1 cellular context compared by ENCODE assay signal in the genomic region with DNA sequence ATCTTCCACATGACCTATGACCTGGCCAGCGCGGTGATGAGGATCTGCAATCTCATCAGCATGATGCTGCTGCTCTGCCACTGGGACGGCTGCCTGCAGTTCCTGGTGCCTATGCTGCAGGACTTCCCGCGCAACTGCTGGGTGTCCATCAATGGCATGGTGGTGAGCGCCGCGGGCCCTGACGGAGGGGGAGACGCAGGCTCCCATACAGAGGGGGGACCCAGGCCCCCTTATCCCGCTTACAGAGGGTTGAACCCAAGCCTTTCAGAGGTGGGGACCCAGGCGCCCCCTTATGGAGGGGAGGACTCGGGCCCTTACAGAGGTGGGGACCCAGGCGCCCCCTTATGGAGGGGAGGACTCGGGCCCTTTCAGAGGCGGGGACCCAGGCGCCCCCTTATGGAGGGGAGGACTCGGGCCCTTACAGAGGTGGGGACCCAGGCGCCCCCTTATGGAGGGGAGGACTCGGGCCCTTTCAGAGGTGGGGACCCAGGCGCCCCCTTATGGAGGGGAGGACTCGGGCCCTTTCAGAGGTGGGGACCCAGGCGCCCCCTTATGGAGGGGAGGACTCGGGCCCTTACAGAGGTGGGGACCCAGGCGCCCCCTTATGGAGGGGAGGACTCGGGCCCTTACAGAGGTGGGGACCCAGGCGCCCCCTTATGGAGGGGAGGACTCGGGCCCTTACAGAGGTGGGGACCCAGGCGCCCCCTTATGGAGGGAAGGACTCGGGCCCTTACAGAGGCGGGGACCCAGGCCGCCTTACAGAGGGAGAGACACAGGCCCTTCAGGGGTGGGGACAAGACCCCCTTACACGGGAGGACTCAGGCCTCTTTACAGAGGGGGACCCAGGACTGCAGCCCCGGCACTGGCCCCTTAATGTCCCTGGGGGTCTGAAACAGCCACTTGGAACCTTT.
TF ChIP-seq lines count a peak whose summit lies in the region.
"Not testable (repeated sequence)": the region's sequence is repeated elsewhere in the genome, so short reads cannot be mapped to it uniquely, and the experiment has no call there.

No MANE protein-coding gene starts in this region.

TF ChIP-seq in K562, 482 proteins besides CTCF, POLR2A, EP300 and RAD21 (continued from another document and continues in another):
- TF ChIP-seq, protein P1, sequence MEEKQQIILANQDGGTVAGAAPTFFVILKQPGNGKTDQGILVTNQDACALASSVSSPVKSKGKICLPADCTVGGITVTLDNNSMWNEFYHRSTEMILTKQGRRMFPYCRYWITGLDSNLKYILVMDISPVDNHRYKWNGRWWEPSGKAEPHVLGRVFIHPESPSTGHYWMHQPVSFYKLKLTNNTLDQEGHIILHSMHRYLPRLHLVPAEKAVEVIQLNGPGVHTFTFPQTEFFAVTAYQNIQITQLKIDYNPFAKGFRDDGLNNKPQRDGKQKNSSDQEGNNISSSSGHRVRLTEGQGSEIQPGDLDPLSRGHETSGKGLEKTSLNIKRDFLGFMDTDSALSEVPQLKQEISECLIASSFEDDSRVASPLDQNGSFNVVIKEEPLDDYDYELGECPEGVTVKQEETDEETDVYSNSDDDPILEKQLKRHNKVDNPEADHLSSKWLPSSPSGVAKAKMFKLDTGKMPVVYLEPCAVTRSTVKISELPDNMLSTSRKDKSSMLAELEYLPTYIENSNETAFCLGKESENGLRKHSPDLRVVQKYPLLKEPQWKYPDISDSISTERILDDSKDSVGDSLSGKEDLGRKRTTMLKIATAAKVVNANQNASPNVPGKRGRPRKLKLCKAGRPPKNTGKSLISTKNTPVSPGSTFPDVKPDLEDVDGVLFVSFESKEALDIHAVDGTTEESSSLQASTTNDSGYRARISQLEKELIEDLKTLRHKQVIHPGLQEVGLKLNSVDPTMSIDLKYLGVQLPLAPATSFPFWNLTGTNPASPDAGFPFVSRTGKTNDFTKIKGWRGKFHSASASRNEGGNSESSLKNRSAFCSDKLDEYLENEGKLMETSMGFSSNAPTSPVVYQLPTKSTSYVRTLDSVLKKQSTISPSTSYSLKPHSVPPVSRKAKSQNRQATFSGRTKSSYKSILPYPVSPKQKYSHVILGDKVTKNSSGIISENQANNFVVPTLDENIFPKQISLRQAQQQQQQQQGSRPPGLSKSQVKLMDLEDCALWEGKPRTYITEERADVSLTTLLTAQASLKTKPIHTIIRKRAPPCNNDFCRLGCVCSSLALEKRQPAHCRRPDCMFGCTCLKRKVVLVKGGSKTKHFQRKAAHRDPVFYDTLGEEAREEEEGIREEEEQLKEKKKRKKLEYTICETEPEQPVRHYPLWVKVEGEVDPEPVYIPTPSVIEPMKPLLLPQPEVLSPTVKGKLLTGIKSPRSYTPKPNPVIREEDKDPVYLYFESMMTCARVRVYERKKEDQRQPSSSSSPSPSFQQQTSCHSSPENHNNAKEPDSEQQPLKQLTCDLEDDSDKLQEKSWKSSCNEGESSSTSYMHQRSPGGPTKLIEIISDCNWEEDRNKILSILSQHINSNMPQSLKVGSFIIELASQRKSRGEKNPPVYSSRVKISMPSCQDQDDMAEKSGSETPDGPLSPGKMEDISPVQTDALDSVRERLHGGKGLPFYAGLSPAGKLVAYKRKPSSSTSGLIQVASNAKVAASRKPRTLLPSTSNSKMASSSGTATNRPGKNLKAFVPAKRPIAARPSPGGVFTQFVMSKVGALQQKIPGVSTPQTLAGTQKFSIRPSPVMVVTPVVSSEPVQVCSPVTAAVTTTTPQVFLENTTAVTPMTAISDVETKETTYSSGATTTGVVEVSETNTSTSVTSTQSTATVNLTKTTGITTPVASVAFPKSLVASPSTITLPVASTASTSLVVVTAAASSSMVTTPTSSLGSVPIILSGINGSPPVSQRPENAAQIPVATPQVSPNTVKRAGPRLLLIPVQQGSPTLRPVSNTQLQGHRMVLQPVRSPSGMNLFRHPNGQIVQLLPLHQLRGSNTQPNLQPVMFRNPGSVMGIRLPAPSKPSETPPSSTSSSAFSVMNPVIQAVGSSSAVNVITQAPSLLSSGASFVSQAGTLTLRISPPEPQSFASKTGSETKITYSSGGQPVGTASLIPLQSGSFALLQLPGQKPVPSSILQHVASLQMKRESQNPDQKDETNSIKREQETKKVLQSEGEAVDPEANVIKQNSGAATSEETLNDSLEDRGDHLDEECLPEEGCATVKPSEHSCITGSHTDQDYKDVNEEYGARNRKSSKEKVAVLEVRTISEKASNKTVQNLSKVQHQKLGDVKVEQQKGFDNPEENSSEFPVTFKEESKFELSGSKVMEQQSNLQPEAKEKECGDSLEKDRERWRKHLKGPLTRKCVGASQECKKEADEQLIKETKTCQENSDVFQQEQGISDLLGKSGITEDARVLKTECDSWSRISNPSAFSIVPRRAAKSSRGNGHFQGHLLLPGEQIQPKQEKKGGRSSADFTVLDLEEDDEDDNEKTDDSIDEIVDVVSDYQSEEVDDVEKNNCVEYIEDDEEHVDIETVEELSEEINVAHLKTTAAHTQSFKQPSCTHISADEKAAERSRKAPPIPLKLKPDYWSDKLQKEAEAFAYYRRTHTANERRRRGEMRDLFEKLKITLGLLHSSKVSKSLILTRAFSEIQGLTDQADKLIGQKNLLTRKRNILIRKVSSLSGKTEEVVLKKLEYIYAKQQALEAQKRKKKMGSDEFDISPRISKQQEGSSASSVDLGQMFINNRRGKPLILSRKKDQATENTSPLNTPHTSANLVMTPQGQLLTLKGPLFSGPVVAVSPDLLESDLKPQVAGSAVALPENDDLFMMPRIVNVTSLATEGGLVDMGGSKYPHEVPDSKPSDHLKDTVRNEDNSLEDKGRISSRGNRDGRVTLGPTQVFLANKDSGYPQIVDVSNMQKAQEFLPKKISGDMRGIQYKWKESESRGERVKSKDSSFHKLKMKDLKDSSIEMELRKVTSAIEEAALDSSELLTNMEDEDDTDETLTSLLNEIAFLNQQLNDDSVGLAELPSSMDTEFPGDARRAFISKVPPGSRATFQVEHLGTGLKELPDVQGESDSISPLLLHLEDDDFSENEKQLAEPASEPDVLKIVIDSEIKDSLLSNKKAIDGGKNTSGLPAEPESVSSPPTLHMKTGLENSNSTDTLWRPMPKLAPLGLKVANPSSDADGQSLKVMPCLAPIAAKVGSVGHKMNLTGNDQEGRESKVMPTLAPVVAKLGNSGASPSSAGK (IDR thresholded peaks at IDR 0.05), result peak; percentile 37; the same call in 1 of the 2 replicates
- TF ChIP-seq NR2C2 (CRISPR knock-in tag; IDR thresholded peaks at IDR 0.05) (peak; percentile 78; the same call in 1 of the 2 replicates), NR2C2 (tag; IDR thresholded peaks at IDR 0.05) (peak; percentile 95), ZNF644 (tag; IDR thresholded peaks at IDR 0.05; ENCODE audit: low read depth) (peak; percentile 79; the same call in 1 of the 2 replicates), RB1 (IDR thresholded peaks at IDR 0.05; ENCODE audit: low read depth) (peak; percentile 81), PHF20 (IDR thresholded peaks at IDR 0.05; ENCODE audit: partially characterized antibody) (peak; percentile 16), ZNF584 (CRISPR knock-in tag; IDR thresholded peaks at IDR 0.05; ENCODE audit: low read depth) (peak; percentile 62; the same call in 1 of the 2 replicates), CTBP1 (IDR thresholded peaks at IDR 0.05; ENCODE audit: borderline replicate concordance) (peak; percentile 36; the same call in 1 of the 2 replicates), SIN3B (IDR thresholded peaks at IDR 0.05; ENCODE audit: low read depth) (peak; percentile 86), ERF (CRISPR knock-in tag; IDR thresholded peaks at IDR 0.05) (0 out of 2 replicates have a peak, but pooled peaks have one; percentile 29), ZNF197 (CRISPR knock-in tag; IDR thresholded peaks at IDR 0.05; ENCODE audit: low read depth) (peak; percentile 81), ZBTB17 (CRISPR knock-in tag; IDR thresholded peaks at IDR 0.05) (0 out of 2 replicates have a peak, but pooled peaks have one; percentile 25), EP400 (IDR thresholded peaks at IDR 0.05) (peak; percentile 72), ZNF589 (CRISPR knock-in tag; IDR thresholded peaks at IDR 0.05; ENCODE audit: low read depth) (peak; percentile 73; the same call in 1 of the 2 replicates), ZBTB7A (IDR thresholded peaks at IDR 0.05; ENCODE audit: borderline replicate concordance, control insufficient read depth, low read depth, low read length) (peak; percentile 90), MYC (IDR thresholded peaks at IDR 0.05; ENCODE audit: low read depth, low read length) (peak; percentile 83), ELF1 (tag; IDR thresholded peaks at IDR 0.05) (peak; percentile 88), POLR2B (IDR thresholded peaks at IDR 0.05; ENCODE audit: low read depth, partially characterized antibody) (peak; percentile 29), MYNN (IDR thresholded peaks at IDR 0.05) (peak; percentile 76; the same call in 1 of the 2 replicates), PTBP1 (IDR thresholded peaks at IDR 0.05; ENCODE audit: low read depth, low read length) (peak; percentile 81; the same call in 1 of the 2 replicates), SP1 (CRISPR knock-in tag; IDR thresholded peaks at IDR 0.05) (peak; percentile 84), FOSL1 (tag; conservative IDR thresholded peaks at IDR 0.05) (peak; percentile 78), ATF1 (CRISPR knock-in tag; IDR thresholded peaks at IDR 0.05) (peak; percentile 46), BRD4 (IDR thresholded peaks at IDR 0.05) (0 out of 2 replicates have a peak, but pooled peaks have one; percentile 46), ADNP (tag; IDR thresholded peaks at IDR 0.05) (peak; percentile 86), HDAC2 (IDR thresholded peaks at IDR 0.05) (peak; percentile 42; the same call in 1 of the 2 replicates), SMARCA4 (IDR thresholded peaks at IDR 0.05) (0 out of 2 replicates have a peak, but pooled peaks have one; percentile 23), TRIM24 (IDR thresholded peaks at IDR 0.05) (0 out of 4 replicates have a peak, but pooled peaks of 1 of the 2 experiments have one; percentile 11), PML (IDR thresholded peaks at IDR 0.05; ENCODE audit: low read length) (peak; percentile 50; the same call in 1 of the 2 replicates), ZFX (CRISPR knock-in tag; IDR thresholded peaks at IDR 0.05) (peak; percentile 72), MAZ (CRISPR knock-in tag; conservative IDR thresholded peaks at IDR 0.05 in 1 of 2, IDR thresholded peaks at IDR 0.05 in 1 of 2) (peak in 1 of 2 experiments; percentile 90; a peak in 3 of 4 replicates), XRCC5 (IDR thresholded peaks at IDR 0.05; ENCODE audit: low read depth, low read length) (peak; percentile 97), POLR2G (IDR thresholded peaks at IDR 0.05; ENCODE audit: low read depth, low read length) (peak; percentile 74), CCAR2 (IDR thresholded peaks at IDR 0.05; ENCODE audit: low read depth, low read length) (0 out of 2 replicates have a peak, but pooled peaks have one; percentile 84), TAF1 (IDR thresholded peaks at IDR 0.05; ENCODE audit: control insufficient read depth, extremely low read depth, insufficient read depth, low read length, severe bottlenecking) (peak; percentile 63), L3MBTL2 (IDR thresholded peaks at IDR 0.05) (peak; percentile 19; the same call in 1 of the 2 replicates)
- TF ChIP-seq, protein P2, sequence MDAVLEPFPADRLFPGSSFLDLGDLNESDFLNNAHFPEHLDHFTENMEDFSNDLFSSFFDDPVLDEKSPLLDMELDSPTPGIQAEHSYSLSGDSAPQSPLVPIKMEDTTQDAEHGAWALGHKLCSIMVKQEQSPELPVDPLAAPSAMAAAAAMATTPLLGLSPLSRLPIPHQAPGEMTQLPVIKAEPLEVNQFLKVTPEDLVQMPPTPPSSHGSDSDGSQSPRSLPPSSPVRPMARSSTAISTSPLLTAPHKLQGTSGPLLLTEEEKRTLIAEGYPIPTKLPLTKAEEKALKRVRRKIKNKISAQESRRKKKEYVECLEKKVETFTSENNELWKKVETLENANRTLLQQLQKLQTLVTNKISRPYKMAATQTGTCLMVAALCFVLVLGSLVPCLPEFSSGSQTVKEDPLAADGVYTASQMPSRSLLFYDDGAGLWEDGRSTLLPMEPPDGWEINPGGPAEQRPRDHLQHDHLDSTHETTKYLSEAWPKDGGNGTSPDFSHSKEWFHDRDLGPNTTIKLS (IDR thresholded peaks at IDR 0.05; ENCODE audit: borderline replicate concordance, low read depth), result peak; percentile 38; the same call in 1 of the 2 replicates
- not testable (repeated sequence) for TF ChIP-seq MYC (CRISPR knock-in tag; IDR thresholded peaks at IDR 0.05; ENCODE audit: borderline replicate concordance, low read depth); MYNN (CRISPR knock-in tag; IDR thresholded peaks at IDR 0.05); ATF1 (tag; IDR thresholded peaks at IDR 0.05)
- TF ChIP-seq, protein P3, sequence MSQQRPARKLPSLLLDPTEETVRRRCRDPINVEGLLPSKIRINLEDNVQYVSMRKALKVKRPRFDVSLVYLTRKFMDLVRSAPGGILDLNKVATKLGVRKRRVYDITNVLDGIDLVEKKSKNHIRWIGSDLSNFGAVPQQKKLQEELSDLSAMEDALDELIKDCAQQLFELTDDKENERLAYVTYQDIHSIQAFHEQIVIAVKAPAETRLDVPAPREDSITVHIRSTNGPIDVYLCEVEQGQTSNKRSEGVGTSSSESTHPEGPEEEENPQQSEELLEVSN (IDR thresholded peaks at IDR 0.05; ENCODE audit: borderline replicate concordance in 1 of 2, extremely low read depth in 1 of 2, insufficient read depth in 1 of 2, insufficient read length in 1 of 2, low read depth in 1 of 2, low read length in 1 of 2, poor library complexity in 1 of 2, severe bottlenecking in 1 of 2), result peak in 1 of 2 experiments; percentile 13
- TF ChIP-seq, protein P4, sequence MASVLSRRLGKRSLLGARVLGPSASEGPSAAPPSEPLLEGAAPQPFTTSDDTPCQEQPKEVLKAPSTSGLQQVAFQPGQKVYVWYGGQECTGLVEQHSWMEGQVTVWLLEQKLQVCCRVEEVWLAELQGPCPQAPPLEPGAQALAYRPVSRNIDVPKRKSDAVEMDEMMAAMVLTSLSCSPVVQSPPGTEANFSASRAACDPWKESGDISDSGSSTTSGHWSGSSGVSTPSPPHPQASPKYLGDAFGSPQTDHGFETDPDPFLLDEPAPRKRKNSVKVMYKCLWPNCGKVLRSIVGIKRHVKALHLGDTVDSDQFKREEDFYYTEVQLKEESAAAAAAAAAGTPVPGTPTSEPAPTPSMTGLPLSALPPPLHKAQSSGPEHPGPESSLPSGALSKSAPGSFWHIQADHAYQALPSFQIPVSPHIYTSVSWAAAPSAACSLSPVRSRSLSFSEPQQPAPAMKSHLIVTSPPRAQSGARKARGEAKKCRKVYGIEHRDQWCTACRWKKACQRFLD (CRISPR knock-in tag; IDR thresholded peaks at IDR 0.05), result 0 out of 2 replicates have a peak, but pooled peaks have one; percentile 43
- TF ChIP-seq, protein P5, sequence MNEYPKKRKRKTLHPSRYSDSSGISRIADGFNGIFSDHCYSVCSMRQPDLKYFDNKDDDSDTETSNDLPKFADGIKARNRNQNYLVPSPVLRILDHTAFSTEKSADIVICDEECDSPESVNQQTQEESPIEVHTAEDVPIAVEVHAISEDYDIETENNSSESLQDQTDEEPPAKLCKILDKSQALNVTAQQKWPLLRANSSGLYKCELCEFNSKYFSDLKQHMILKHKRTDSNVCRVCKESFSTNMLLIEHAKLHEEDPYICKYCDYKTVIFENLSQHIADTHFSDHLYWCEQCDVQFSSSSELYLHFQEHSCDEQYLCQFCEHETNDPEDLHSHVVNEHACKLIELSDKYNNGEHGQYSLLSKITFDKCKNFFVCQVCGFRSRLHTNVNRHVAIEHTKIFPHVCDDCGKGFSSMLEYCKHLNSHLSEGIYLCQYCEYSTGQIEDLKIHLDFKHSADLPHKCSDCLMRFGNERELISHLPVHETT (CRISPR knock-in tag; conservative IDR thresholded peaks at IDR 0.05 in 1 of 2, IDR thresholded peaks at IDR 0.05 in 1 of 2), result peak in 1 of 2 experiments; percentile 100; a peak in 2 of 4 replicates
